In genomic region chr6:68967549-68968300, GRCh38 we compare ENCODE assay signal across 1 cellular context.
TF ChIP-seq lines count a peak whose summit lies in the region.

No MANE protein-coding gene starts in this region.

TF ChIP-seq in K562, 482 proteins besides CTCF, POLR2A, EP300 and RAD21 (continued from another document and continues in another):
- no peak for TF ChIP-seq ZBTB40 (IDR thresholded peaks at IDR 0.05)
- no peak for TF ChIP-seq ZBTB40 (CRISPR knock-in tag; IDR thresholded peaks at IDR 0.05)
- no peak for TF ChIP-seq CREB3 (tag; conservative IDR thresholded peaks at IDR 0.05; ENCODE audit: low read depth)
- TF ChIP-seq ZNF77 (CRISPR knock-in tag; IDR thresholded peaks at IDR 0.05), result no peak
- TF ChIP-seq CTCFL (IDR thresholded peaks at IDR 0.05; ENCODE audit: borderline replicate concordance, insufficient read depth, low read depth, low read length, poor library complexity, severe bottlenecking), result no peak
- TF ChIP-seq ZNF586 (CRISPR knock-in tag; conservative IDR thresholded peaks at IDR 0.05), result no peak
- TF ChIP-seq CBFA2T2 (conservative IDR thresholded peaks at IDR 0.05), result peak; percentile 18; the same call in 1 of the 2 replicates
- TF ChIP-seq MAFF (IDR thresholded peaks at IDR 0.05; ENCODE audit: low read length), result peak; percentile 26; the same call in 1 of the 2 replicates
- peak; percentile 92 for TF ChIP-seq EGR1 (conservative IDR thresholded peaks at IDR 0.05)
- TF ChIP-seq KDM4B (IDR thresholded peaks at IDR 0.05; ENCODE audit: borderline replicate concordance in 2 of 2, low read depth in 1 of 2), result no peak
- 0 out of 2 replicates have a peak, but pooled peaks have one; percentile 34 for TF ChIP-seq CTBP1 (IDR thresholded peaks at IDR 0.05; ENCODE audit: borderline replicate concordance)
- peak; percentile 90 for TF ChIP-seq LEF1 (IDR thresholded peaks at IDR 0.05)
- TF ChIP-seq GMEB1 (CRISPR knock-in tag; IDR thresholded peaks at IDR 0.05), result no peak
- TF ChIP-seq HES1 (IDR thresholded peaks at IDR 0.05; ENCODE audit: low read depth), result no peak
- no peak for TF ChIP-seq ZC3H8 (IDR thresholded peaks at IDR 0.05)
- TF ChIP-seq MIER1 (IDR thresholded peaks at IDR 0.05; ENCODE audit: low read depth), result 0 out of 2 replicates have a peak, but pooled peaks have one; percentile 28
- no peak for TF ChIP-seq THAP12 (CRISPR knock-in tag; IDR thresholded peaks at IDR 0.05)
- TF ChIP-seq PTRF (tag; IDR thresholded peaks at IDR 0.05), result no peak
- TF ChIP-seq SIRT6 (IDR thresholded peaks at IDR 0.05; ENCODE audit: low read depth, low read length), result no peak
- no peak for TF ChIP-seq ZBTB33 (CRISPR knock-in tag; IDR thresholded peaks at IDR 0.05)
- 0 out of 4 replicates have a peak, but pooled peaks of 1 of the 2 experiments have one; percentile 25 for TF ChIP-seq ZNF318 (IDR thresholded peaks at IDR 0.05; ENCODE audit: borderline replicate concordance in 1 of 2, low read depth in 1 of 2)
